In the genomic region with DNA sequence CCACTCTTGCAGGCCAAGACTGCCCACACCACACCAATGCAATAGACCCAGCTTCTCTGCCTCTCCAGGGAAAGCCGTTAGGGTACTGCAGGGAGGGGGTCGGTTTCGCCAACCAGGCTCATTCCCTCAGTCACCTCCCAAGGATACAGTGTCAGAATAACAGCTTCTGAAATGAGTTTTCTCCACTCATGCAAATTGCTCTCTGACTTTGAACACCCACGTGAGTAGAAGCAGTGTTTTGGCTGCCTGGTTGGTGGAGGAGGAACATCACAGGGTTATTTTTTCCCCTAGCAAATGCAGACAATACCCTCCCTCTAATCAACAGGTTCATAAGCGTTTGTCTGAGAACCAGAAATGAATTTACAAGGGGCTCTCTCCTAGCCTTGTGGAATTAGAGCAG, we compare ENCODE assay signal across 15 cellular contexts.
DNase-seq lines count a peak whose midpoint lies in the region; ATAC-seq lines count a peak whose summit lies in the region.
"Had no signal": no experiment of that assay in that cellular context is flagged by ENCODE, and none has a peak within 500 bp of the region (broad histone marks: within the 10 kb centered on the region; RNA-seq: fewer than 3 reads in every experiment).

No MANE protein-coding gene starts in this region.

- peak; percentile 48 for ATAC-seq in HG03045 (IDR thresholded peaks at IDR 0.05; ENCODE audit: unreplicated experiment)
- no peak for ATAC-seq in HG02884 (IDR thresholded peaks at IDR 0.05; ENCODE audit: unreplicated experiment)

- no peak for DNase-seq in activated T-cell treated with anti-CD3 and anti-CD28 coated beads, Interleukin-2, amount 50 U/mL, for 24 hours
- no peak for DNase-seq in activated T-cell treated with anti-CD3 and anti-CD28 coated beads, Interleukin-2, amount 50 U/mL, for 48 hours
- DNase-seq in NCI-H1092 treated with DMSO at 0.1 percent for 48 hours (lab: John Stamatoyannopoulos, UW) (no peak), T-helper 9 cell (no peak)
- DNase-seq: ACHN; activated CD4-positive, CD25-positive, alpha-beta regulatory T cell treated with anti-CD3 and anti-CD28 coated beads, Interleukin-2, amount 50 U/mL, for 72 hours; mammary epithelial cell; NCI-H146; NCI-H524; ovary had no signal

- peak overlapping the region; percentile 62 for H3K27ac Mint-ChIP-seq in activated T-cell treated with anti-CD3 and anti-CD28 coated beads, Interleukin-2, amount 50 U/mL, for 24 hours

- no peaks in the 10 kb centered on the region for H3K36me3 ChIP-seq in ectodermal cell (ENCODE audit: control insufficient read depth, insufficient read depth, low read length)
- H3K36me3 ChIP-seq: ovary had no signal

- peaks cover 59% of the 10 kb centered on the region for H3K4me1 Mint-ChIP-seq in activated T-cell treated with anti-CD3 and anti-CD28 coated beads, Interleukin-2, amount 50 U/mL, for 24 hours (ENCODE audit: low read depth)

- H3K4me1 ChIP-seq in ectodermal cell (ENCODE audit: control insufficient read depth, insufficient read depth, low read length), result peaks cover 30% of the 10 kb centered on the region

- H3K27me3 ChIP-seq in ectodermal cell (ENCODE audit: control insufficient read depth, insufficient read depth, low read length, poor library complexity, severe bottlenecking), result no peaks in the 10 kb centered on the region
- H3K27me3 ChIP-seq: ovary had no signal

- no peaks in the 10 kb centered on the region for H3K9me3 Mint-ChIP-seq in activated T-cell treated with anti-CD3 and anti-CD28 coated beads, Interleukin-2, amount 50 U/mL, for 24 hours
- H3K9me3 Mint-ChIP-seq: activated T-helper 2 cell treated with anti-CD3 and anti-CD28 coated beads, Interferon-gamma antibody, Interleukin-2, Interleukin-4, amounts not matched to agents 10 μg/mL and 5 μg/mL and 100 μg/mL, durations not matched to agents 14 hours and 24 hours and 36 hours had no signal

- H3K4me3 Mint-ChIP-seq in activated T-cell treated with anti-CD3 and anti-CD28 coated beads, Interleukin-2, amount 50 U/mL, for 24 hours, result no peak overlapping the region

- no peaks in the 10 kb centered on the region for H3K9me3 ChIP-seq in ectodermal cell (ENCODE audit: control insufficient read depth, low read length)
- H3K9me3 ChIP-seq: ovary had no signal

- 74 to 75% methylated on average over 5 of the region's 5 CpGs for WGBS in ectodermal cell, 2 experiments

- H3K27me3 Mint-ChIP-seq in activated T-cell treated with anti-CD3 and anti-CD28 coated beads, Interleukin-2, amount 50 U/mL, for 24 hours, result no peaks in the 10 kb centered on the region

- no peak overlapping the region for H3K4me3 ChIP-seq in ectodermal cell (ENCODE audit: insufficient read depth, low read depth, low read length)
- H3K4me3 ChIP-seq: ovary had no signal

- H3K27ac ChIP-seq in ectodermal cell (ENCODE audit: insufficient read depth, low read depth, low read length, poor library complexity, severe bottlenecking) (peak overlapping the region; percentile 17), temporal lobe (ENCODE audit: low read depth, low read length) (peak overlapping the region; percentile 63)

- H3K36me3 Mint-ChIP-seq in activated T-cell treated with anti-CD3 and anti-CD28 coated beads, Interleukin-2, amount 50 U/mL, for 24 hours (ENCODE audit: low read depth), result no peaks in the 10 kb centered on the region
